In genomic region chrX:125651426-125651825, GRCh38 we compare ENCODE assay signal across 20 cellular contexts.
A peak's percentile ranks its signal among the peaks of the same experiment; 100 is the strongest.
DNase-seq lines count a peak whose midpoint lies in the region; ATAC-seq and TF ChIP-seq lines count a peak whose summit lies in the region.
"Had no signal": no experiment of that assay in that cellular context is flagged by ENCODE, and none has a peak within 500 bp of the region (broad histone marks: within the 10 kb centered on the region; RNA-seq: fewer than 3 reads in every experiment).

No MANE protein-coding gene starts in this region.

- no peak overlapping the region for H3K4me3 ChIP-seq in mammary epithelial cell (replicated peaks in 1 of 3; ENCODE audit: insufficient read depth in 1 of 3, low read depth in 2 of 3, low read length in 3 of 3)
- H3K4me3 ChIP-seq: HAP-1, MG63, PC-9 had no signal

- H3K36me3 ChIP-seq in mammary epithelial cell (ENCODE audit: insufficient read depth, low read length) = no peaks in the 10 kb centered on the region
- H3K36me3 ChIP-seq: BE2C, HAP-1, MG63 had no signal

- TF ChIP-seq CTCF in RWPE1 (conservative IDR thresholded peaks at IDR 0.05; ENCODE audit: low read depth) (no peak), mammary epithelial cell (conservative IDR thresholded peaks at IDR 0.05 in 1 of 2, IDR thresholded peaks at IDR 0.05 in 1 of 2; ENCODE audit: extremely low read depth in 1 of 2, insufficient read depth in 1 of 2, low read depth in 1 of 2, low read length in 2 of 2) (no peak)

- H3K27ac ChIP-seq in RWPE1 (no peak overlapping the region), mammary epithelial cell (ENCODE audit: insufficient read depth, low read depth, low read length) (peak overlapping the region; percentile 11)
- H3K27ac ChIP-seq: KMS-11, PC-9 had no signal

- BruUV-seq in mammary epithelial cell (replicated peaks; lab: Mats Ljungman, UMichigan) = no TSS peak

- intact Hi-C loops in mammary epithelial cell (cut with micrococcal nuclease) = no loop called here

- no peak overlapping the region for H2AFZ ChIP-seq in mammary epithelial cell (ENCODE audit: low read depth, low read length)
- H2AFZ ChIP-seq: PC-9 had no signal

- H3K4me2 ChIP-seq in mammary epithelial cell (ENCODE audit: insufficient read depth, low read depth, low read length) = peak overlapping the region; percentile 0
- H3K4me2 ChIP-seq: KMS-11, PC-9 had no signal

- peak; percentile 15 for DNase-seq in RWPE1 (ENCODE audit: low spot score)
- peak; percentile 28 for DNase-seq in mammary epithelial cell
- DNase-seq in iris pigment epithelial cell (ENCODE audit: low read depth) = peak; percentile 67
- DNase-seq in stimulated activated CD4-positive, alpha-beta T cell treated with anti-CD3 and anti-CD28 coated beads, Interleukin-4, amount 100 ng/mL, for 24 hours = no peak
- DNase-seq in NCI-H524 (lab: John Stamatoyannopoulos, UW) = no peak
- DNase-seq: BE2C; CD4-positive, alpha-beta T cell; DND-41; MG63; NCI-H1092; NCI-H146; NCI-H2081; NCI-H510A treated with DMSO at 0.1 percent for 48 hours; PC-9 had no signal

- WGBS in mammary epithelial cell (ENCODE audit: low coverage, missing lambda C conversion rate) = 0% methylated on average over 1 of the region's 1 CpG

- ATAC-seq in GM19351 (IDR thresholded peaks at IDR 0.05; ENCODE audit: unreplicated experiment) = no peak
- ATAC-seq in GM21447 (IDR thresholded peaks at IDR 0.05; ENCODE audit: unreplicated experiment) = no peak
- ATAC-seq: HepG2, Right ventricle myocardium inferior had no signal

- POLR2A ChIA-PET in RWPE1 (lab: Yijun Ruan, JAX; ENCODE audit: low non-redundant PET) = no interaction called here

- H3K27me3 ChIP-seq in mammary epithelial cell (ENCODE audit: insufficient read depth, low read length) = no peaks in the 10 kb centered on the region
- H3K27me3 ChIP-seq: BE2C, MG63 had no signal

- peaks cover 5% of the 10 kb centered on the region for H3K9me3 ChIP-seq in mammary epithelial cell (replicated peaks; ENCODE audit: insufficient read depth, low read length)
- H3K9me3 ChIP-seq: BE2C, HAP-1, MG63 had no signal

- in situ Hi-C loops in mammary epithelial cell (cut with MboI; ENCODE audit: low sequenced_read_pairs in 2 of 2) = no loop called here

- H4K20me1 ChIP-seq in mammary epithelial cell (ENCODE audit: insufficient read depth, low read length) = no peaks in the 10 kb centered on the region

- no peak overlapping the region for H3K9ac ChIP-seq in mammary epithelial cell (ENCODE audit: insufficient read depth, low read length)
- H3K9ac ChIP-seq: KMS-11 had no signal

- no peaks in the 10 kb centered on the region for H3K79me2 ChIP-seq in mammary epithelial cell (ENCODE audit: insufficient read depth, low read length)

- CTCF ChIA-PET in RWPE1 (lab: Yijun Ruan, JAX) = no interaction called here
- CTCF ChIA-PET in mammary epithelial cell (lab: Charles Lee; ENCODE audit: low non-redundant PET) = no interaction called here

- dilution Hi-C loops in mammary epithelial cell (cut with HindIII; ENCODE audit: low sequenced_read_pairs) = no loop called here

- no peaks in the 10 kb centered on the region for H3K4me1 ChIP-seq in mammary epithelial cell (ENCODE audit: insufficient read depth, low read length)
- H3K4me1 ChIP-seq: BE2C, HAP-1 had no signal

Comparison
In these comparisons a context has a peak if more than half of its experiments do, and no peak if none do; other contexts are left out.
1. DNase-seq: peak in RWPE1 (single experiment), mammary epithelial cell (single experiment) and iris pigment epithelial cell (single experiment); none in stimulated activated CD4-positive, alpha-beta T cell treated with anti-CD3 and anti-CD28 coated beads, Interleukin-4, amount 100 ng/mL, for 24 hours (single experiment) and NCI-H524 (0 of 2).